ENCODE assay signal across 22 cellular contexts in genomic region chr3:152662157-152662556, GRCh38.
"Had no signal": no experiment of that assay in that cellular context is flagged by ENCODE, and none has a peak within 500 bp of the region (broad histone marks: within the 10 kb centered on the region; RNA-seq: fewer than 3 reads in every experiment).

No MANE protein-coding gene starts in this region.

- H3K9me3 Mint-ChIP-seq: stimulated activated effector memory CD8-positive, alpha-beta T cell treated with anti-CD3 and anti-CD28 coated beads, Interleukin-12 subunit alpha, Interleukin-12 subunit beta, amount 100 ng/mL, for 72 hours had no signal

- H3K27me3 ChIP-seq: left lung, sigmoid colon, stomach, tibial artery, upper lobe of left lung had no signal

- H3K27ac ChIP-seq: coronary artery, left lung, psoas muscle, sigmoid colon, stomach, tibial artery, upper lobe of left lung had no signal

- H3K27ac Mint-ChIP-seq: naive thymus-derived CD4-positive, alpha-beta T cell; nephron; stimulated activated effector memory CD8-positive, alpha-beta T cell treated with anti-CD3 and anti-CD28 coated beads, Interleukin-12 subunit alpha, Interleukin-12 subunit beta, amount 100 ng/mL, for 72 hours had no signal

- H3K36me3 ChIP-seq: left lung, sigmoid colon, stomach, tibial artery, upper lobe of left lung had no signal

- DNase-seq: cerebellar nuclear complex; dermis blood vessel endothelial cell; effector memory CD4-positive, alpha-beta T cell; head of caudate nucleus; left cardiac atrium; left lung; mesenchymal stem cell; midbrain; naive thymus-derived CD4-positive, alpha-beta T cell; nucleus accumbens; psoas muscle; right cardiac atrium; sigmoid colon; stimulated activated CD4-positive, alpha-beta T cell treated with anti-CD3 and anti-CD28 coated beads, Interleukin-2, amount 100 ng/mL, for 24 hours; stimulated activated CD4-positive, alpha-beta T cell treated with anti-CD3 and anti-CD28 coated beads, Interleukin-4, amount 100 ng/mL, for 24 hours; stimulated activated naive CD4-positive, alpha-beta T cell treated with Interleukin-2 at 50 U/mL for 16 hours; stomach; tibial artery; upper lobe of left lung had no signal

- H3K4me1 ChIP-seq: psoas muscle, sigmoid colon, stomach, tibial artery had no signal

- H3K4me3 Mint-ChIP-seq: naive thymus-derived CD4-positive, alpha-beta T cell; nephron; stimulated activated effector memory CD8-positive, alpha-beta T cell treated with anti-CD3 and anti-CD28 coated beads, Interleukin-12 subunit alpha, Interleukin-12 subunit beta, amount 100 ng/mL, for 72 hours had no signal

- ATAC-seq: left cardiac atrium; left lung; naive thymus-derived CD4-positive, alpha-beta T cell; psoas muscle; right cardiac atrium; stimulated activated effector memory CD8-positive, alpha-beta T cell treated with anti-CD3 and anti-CD28 coated beads, Interleukin-12 subunit alpha, Interleukin-12 subunit beta, amount 100 ng/mL, for 72 hours had no signal

- H3K36me3 Mint-ChIP-seq: stimulated activated effector memory CD8-positive, alpha-beta T cell treated with anti-CD3 and anti-CD28 coated beads, Interleukin-12 subunit alpha, Interleukin-12 subunit beta, amount 100 ng/mL, for 72 hours had no signal

- H3K4me1 Mint-ChIP-seq: stimulated activated effector memory CD8-positive, alpha-beta T cell treated with anti-CD3 and anti-CD28 coated beads, Interleukin-12 subunit alpha, Interleukin-12 subunit beta, amount 100 ng/mL, for 72 hours had no signal

- H3K4me3 ChIP-seq: coronary artery, left lung, psoas muscle, sigmoid colon, stomach, tibial artery, upper lobe of left lung had no signal

- H3K9me3 ChIP-seq: psoas muscle, sigmoid colon, upper lobe of left lung had no signal
